18 cellular contexts compared by ENCODE assay signal in genomic region chr20:24752612-24753011, GRCh38.
DNase-seq lines count a peak whose midpoint lies in the region; ATAC-seq and TF ChIP-seq lines count a peak whose summit lies in the region.
"Had no signal": no experiment of that assay in that cellular context is flagged by ENCODE, and none has a peak within 500 bp of the region (broad histone marks: within the 10 kb centered on the region; RNA-seq: fewer than 3 reads in every experiment).

No MANE protein-coding gene starts in this region.

- H3K27me3 Mint-ChIP-seq in activated CD8-positive, alpha-beta memory T cell treated with anti-CD3 and anti-CD28 coated beads, Interleukin-2, amount 10 ng/mL, durations not matched to agents 7 days and 5 days, result peaks cover 35% of the 10 kb centered on the region

- H3K36me3 Mint-ChIP-seq in activated CD8-positive, alpha-beta memory T cell treated with anti-CD3 and anti-CD28 coated beads, Interleukin-2, amount 10 ng/mL, durations not matched to agents 7 days and 5 days, result no peaks in the 10 kb centered on the region
- no peaks in the 10 kb centered on the region for H3K36me3 Mint-ChIP-seq in stimulated activated effector memory CD8-positive, alpha-beta T cell treated with anti-CD3 and anti-CD28 coated beads, Interleukin-12 subunit alpha, Interleukin-12 subunit beta, amount 100 ng/mL, for 72 hours
- H3K36me3 Mint-ChIP-seq: CD4-positive, alpha-beta memory T cell had no signal

- CTCF ChIA-PET in activated CD8-positive, alpha-beta memory T cell treated with anti-CD3 and anti-CD28 coated beads, Interleukin-2, amount 10 ng/mL, durations not matched to agents 7 days and 5 days (lab: Charles Lee), result no interaction called here

- H3K4me1 Mint-ChIP-seq in activated CD8-positive, alpha-beta memory T cell treated with anti-CD3 and anti-CD28 coated beads, Interleukin-2, amount 10 ng/mL, durations not matched to agents 7 days and 5 days, result peaks cover 2% of the 10 kb centered on the region
- H3K4me1 Mint-ChIP-seq in stimulated activated effector memory CD8-positive, alpha-beta T cell treated with anti-CD3 and anti-CD28 coated beads, Interleukin-12 subunit alpha, Interleukin-12 subunit beta, amount 100 ng/mL, for 72 hours, result no peaks in the 10 kb centered on the region
- H3K4me1 Mint-ChIP-seq: CD4-positive, alpha-beta memory T cell had no signal

- H3K27ac ChIP-seq in BLaER1 treated with 17β-estradiol and CSF1 and Interleukin-3, amounts not matched to agents 10 nM and 100 nM, result peak overlapping the region in 4 of 11 experiments; percentile 11 to 37 (median 28); a peak in 5 of 22 replicates
- no peak overlapping the region for H3K27ac ChIP-seq in MM.1S (ENCODE audit: low read length)

- TF ChIP-seq CTCF in epithelial cell of esophagus (IDR thresholded peaks at IDR 0.05; ENCODE audit: insufficient read depth, low read depth, low read length, missing control alignments) (no peak), MM.1S (IDR thresholded peaks at IDR 0.05; ENCODE audit: low read length) (no peak)

- no peaks in the 10 kb centered on the region for H3K79me2 ChIP-seq in MM.1S (ENCODE audit: low read length)

- no peak overlapping the region for H2AFZ ChIP-seq in MM.1S (ENCODE audit: low read length)

- H3K4me3 Mint-ChIP-seq in activated CD8-positive, alpha-beta memory T cell treated with anti-CD3 and anti-CD28 coated beads, Interleukin-2, amount 10 ng/mL, durations not matched to agents 7 days and 5 days, result no peak overlapping the region
- H3K4me3 Mint-ChIP-seq in stimulated activated effector memory CD8-positive, alpha-beta T cell treated with anti-CD3 and anti-CD28 coated beads, Interleukin-12 subunit alpha, Interleukin-12 subunit beta, amount 100 ng/mL, for 72 hours, result no peak overlapping the region
- H3K4me3 Mint-ChIP-seq: CD4-positive, alpha-beta memory T cell had no signal

- H3F3A ChIP-seq in MM.1S (ENCODE audit: insufficient read depth, low read length), result no peaks in the 10 kb centered on the region

- peak overlapping the region in 8 of 11 experiments; percentile 5 to 93 (median 68); a peak in 12 of 22 replicates for H3K4me2 ChIP-seq in BLaER1 treated with 17β-estradiol and CSF1 and Interleukin-3, amounts not matched to agents 10 nM and 100 nM
- no peak overlapping the region for H3K4me2 ChIP-seq in MM.1S (ENCODE audit: low read depth, low read length)

- H3K27me3 ChIP-seq in BLaER1 treated with 17β-estradiol and CSF1 and Interleukin-3, amounts not matched to agents 10 nM and 100 nM, result no peaks in the 10 kb centered on the region
- H3K27me3 ChIP-seq in MM.1S (replicated peaks; ENCODE audit: insufficient read depth, low read length), result no peaks in the 10 kb centered on the region

- no peak overlapping the region for H3K9ac ChIP-seq in BLaER1 treated with 17β-estradiol and CSF1 and Interleukin-3, amounts not matched to agents 10 nM and 100 nM
- no peak overlapping the region for H3K9ac ChIP-seq in MM.1S (ENCODE audit: low read length)

- H4K20me1 ChIP-seq in BLaER1 treated with 17β-estradiol and CSF1 and Interleukin-3, amounts not matched to agents 10 nM and 100 nM, result no peaks in the 10 kb centered on the region
- H4K20me1 ChIP-seq in MM.1S (ENCODE audit: insufficient read depth, low read length), result no peaks in the 10 kb centered on the region

- H3K9me3 Mint-ChIP-seq in activated CD8-positive, alpha-beta memory T cell treated with anti-CD3 and anti-CD28 coated beads, Interleukin-2, amount 10 ng/mL, durations not matched to agents 7 days and 5 days (ENCODE audit: low read depth), result no peaks in the 10 kb centered on the region
- H3K9me3 Mint-ChIP-seq in stimulated activated effector memory CD8-positive, alpha-beta T cell treated with anti-CD3 and anti-CD28 coated beads, Interleukin-12 subunit alpha, Interleukin-12 subunit beta, amount 100 ng/mL, for 72 hours, result no peaks in the 10 kb centered on the region
- H3K9me3 Mint-ChIP-seq: CD4-positive, alpha-beta memory T cell had no signal

- H3K4me1 ChIP-seq in BLaER1 treated with 17β-estradiol and CSF1 and Interleukin-3, amounts not matched to agents 10 nM and 100 nM, result peaks cover 28 to 66% (median 60%) of the 10 kb centered on the region in 10 experiments
- no peaks in the 10 kb centered on the region for H3K4me1 ChIP-seq in MM.1S (ENCODE audit: low read length)
- H3K4me1 ChIP-seq: HAP-1 had no signal

- ATAC-seq in activated CD8-positive, alpha-beta memory T cell treated with anti-CD3 and anti-CD28 coated beads, Interleukin-2, amount 10 ng/mL, durations not matched to agents 7 days and 5 days, result no peak
- peak; percentile 20 for ATAC-seq in stimulated activated effector memory CD8-positive, alpha-beta T cell treated with anti-CD3 and anti-CD28 coated beads, Interleukin-12 subunit alpha, Interleukin-12 subunit beta, amount 100 ng/mL, for 72 hours
- ATAC-seq in HG02678 (IDR thresholded peaks at IDR 0.05; ENCODE audit: unreplicated experiment), result no peak
- ATAC-seq: Panc1 had no signal

- no peak overlapping the region for H3K4me3 ChIP-seq in BLaER1 treated with 17β-estradiol and CSF1 and Interleukin-3, amounts not matched to agents 10 nM and 100 nM
- H3K4me3 ChIP-seq in epithelial cell of esophagus (ENCODE audit: low read length), result no peak overlapping the region
- H3K4me3 ChIP-seq in MM.1S (ENCODE audit: low read length), result no peak overlapping the region
- H3K4me3 ChIP-seq: HAP-1 had no signal

- no peaks in the 10 kb centered on the region; a peak in 1 of 22 replicates for H3K9me3 ChIP-seq in BLaER1 treated with 17β-estradiol and CSF1 and Interleukin-3, amounts not matched to agents 10 nM and 100 nM (replicated peaks in 1 of 11)
- H3K9me3 ChIP-seq in MM.1S (replicated peaks; ENCODE audit: insufficient read depth, low read length), result no peaks in the 10 kb centered on the region
- H3K9me3 ChIP-seq: Caco-2, HAP-1 had no signal

- H3K27ac Mint-ChIP-seq in activated CD8-positive, alpha-beta memory T cell treated with anti-CD3 and anti-CD28 coated beads, Interleukin-2, amount 10 ng/mL, durations not matched to agents 7 days and 5 days, result no peak overlapping the region
- H3K27ac Mint-ChIP-seq in stimulated activated effector memory CD8-positive, alpha-beta T cell treated with anti-CD3 and anti-CD28 coated beads, Interleukin-12 subunit alpha, Interleukin-12 subunit beta, amount 100 ng/mL, for 72 hours, result no peak overlapping the region
- H3K27ac Mint-ChIP-seq: CD4-positive, alpha-beta memory T cell had no signal

- peak; percentile 9 for DNase-seq in activated CD8-positive, alpha-beta memory T cell treated with anti-CD3 and anti-CD28 coated beads, Interleukin-2, amount 10 ng/mL, durations not matched to agents 7 days and 5 days
- DNase-seq in epithelial cell of esophagus (ENCODE audit: low read depth) (peak; percentile 53), MM.1S (no peak)
- no peak for DNase-seq in stimulated activated effector memory CD8-positive, alpha-beta T cell treated with anti-CD3 and anti-CD28 coated beads, Interleukin-12 subunit alpha, Interleukin-12 subunit beta, amount 100 ng/mL, for 72 hours (ENCODE audit: low spot score in 2 of 2)
- no peak for DNase-seq in effector CD8-positive, alpha-beta T cell (lab: John Stamatoyannopoulos, UW)
- DNase-seq: Caco-2; CD4-positive, alpha-beta memory T cell; DMS 273 treated with DMSO at 0.1 percent for 48 hours; Karpas-422; NCI-H1694 treated with DMSO at 0.1 percent for 48 hours; NCI-H2081 treated with DMSO at 0.1 percent for 48 hours; NCI-H2171 treated with DMSO at 0.1 percent for 48 hours; NCI-H524 treated with DMSO at 0.1 percent for 48 hours; NCI-H82 had no signal

- no peaks in the 10 kb centered on the region for H3K36me3 ChIP-seq in BLaER1 treated with 17β-estradiol and CSF1 and Interleukin-3, amounts not matched to agents 10 nM and 100 nM
- no peaks in the 10 kb centered on the region for H3K36me3 ChIP-seq in MM.1S (replicated peaks; ENCODE audit: insufficient read depth, low read length)
- H3K36me3 ChIP-seq: HAP-1 had no signal

- H3K9me2 ChIP-seq in MM.1S (replicated peaks; ENCODE audit: insufficient read depth, low read length), result no peaks in the 10 kb centered on the region

Comparison
In these comparisons a context has a peak if more than half of its experiments do, and no peak if none do; other contexts are left out.
1. DNase-seq: peak in activated CD8-positive, alpha-beta memory T cell treated with anti-CD3 and anti-CD28 coated beads, Interleukin-2, amount 10 ng/mL, durations not matched to agents 7 days and 5 days (single experiment) and epithelial cell of esophagus (single experiment); none in stimulated activated effector memory CD8-positive, alpha-beta T cell treated with anti-CD3 and anti-CD28 coated beads, Interleukin-12 subunit alpha, Interleukin-12 subunit beta, amount 100 ng/mL, for 72 hours (0 of 2), effector CD8-positive, alpha-beta T cell (single experiment) and MM.1S (single experiment).